ENCODE assay signal across 1 cellular context in the genomic region with DNA sequence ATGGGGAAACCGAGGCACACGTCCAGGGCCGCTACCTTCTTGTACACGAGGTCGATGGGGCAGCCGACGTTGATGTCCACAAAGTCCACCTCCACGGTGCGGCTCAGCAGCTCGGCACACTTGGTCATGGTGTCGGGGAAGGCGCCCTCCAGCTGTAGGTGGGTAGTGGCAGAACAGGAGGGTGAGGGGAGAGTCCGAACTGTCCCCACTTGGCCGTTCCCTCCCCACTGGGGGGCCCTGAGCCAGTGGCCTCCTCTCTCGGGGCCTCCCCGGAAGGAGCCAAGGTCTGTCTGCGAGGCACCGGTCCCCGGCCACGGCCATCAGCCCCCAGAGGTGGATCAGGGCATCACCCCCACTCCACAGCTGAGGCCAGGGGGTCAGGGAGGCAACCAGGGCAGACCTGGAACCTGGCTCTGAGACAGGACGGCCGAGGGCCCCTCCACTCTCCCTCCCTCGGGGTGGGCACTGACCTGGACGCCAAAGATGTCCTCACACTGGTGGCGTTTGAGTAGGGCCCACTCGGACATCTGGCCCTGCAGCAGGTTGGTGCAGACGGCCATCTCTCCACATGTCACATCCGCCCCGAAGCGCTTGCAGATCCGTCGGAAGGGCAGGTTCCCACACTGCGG.
TF ChIP-seq lines count a peak whose summit lies in the region.

No MANE protein-coding gene starts in this region.

TF ChIP-seq in HepG2, 621 proteins besides CTCF, POLR2A, EP300 and RAD21:
- TF ChIP-seq PCBP1 (IDR thresholded peaks at IDR 0.05; ENCODE audit: borderline replicate concordance, low read depth, low read length): 0 out of 2 replicates have a peak, but pooled peaks have one; percentile 28
- TF ChIP-seq RBFOX2 (IDR thresholded peaks at IDR 0.05; ENCODE audit: low read depth, low read length): peak; percentile 62; the same call in 1 of the 2 replicates
- TF ChIP-seq HCFC1 (IDR thresholded peaks at IDR 0.05; ENCODE audit: low read depth, low read length): no peak
- peak; percentile 70 for TF ChIP-seq AGO2 (optimal IDR thresholded peaks at IDR 0.05; ENCODE audit: low read depth, low read length)
- peak; percentile 33 for TF ChIP-seq AGO1 (IDR thresholded peaks at IDR 0.05; ENCODE audit: low read depth, low read length, poor library complexity, severe bottlenecking)
- no peak for TF ChIP-seq ZSCAN29 (CRISPR knock-in tag; conservative IDR thresholded peaks at IDR 0.05)
